In genomic region chr7:33789871-33790270, GRCh38 we compare ENCODE assay signal across 25 cellular contexts.
DNase-seq lines count a peak whose midpoint lies in the region; ATAC-seq lines count a peak whose summit lies in the region.
"Had no signal": no experiment of that assay in that cellular context is flagged by ENCODE, and none has a peak within 500 bp of the region (broad histone marks: within the 10 kb centered on the region; RNA-seq: fewer than 3 reads in every experiment).

No MANE protein-coding gene starts in this region.

- DNase-seq in ELR (ENCODE audit: low read depth), result peak; percentile 34
- DNase-seq in M059J (ENCODE audit: low read depth), result peak; percentile 22
- peak; percentile 35 for DNase-seq in dermis blood vessel endothelial cell
- no peak for DNase-seq in globus pallidus (ENCODE audit: low spot score)
- DNase-seq in stimulated activated CD4-positive, alpha-beta T cell treated with anti-CD3 and anti-CD28 coated beads, Interleukin-4, amount 100 ng/mL, for 24 hours, result no peak
- DNase-seq: activated CD4-positive, alpha-beta T cell treated with anti-CD3 and anti-CD28 coated beads for 1 hour; activated gamma-delta T cell; CD8-positive, alpha-beta T cell; DND-41; effector memory CD4-positive, alpha-beta T cell; gastrocnemius medialis; NCI-H1417 treated with DMSO at 0.1 percent for 48 hours; NCI-H2107; NCI-H446 treated with DMSO at 0.1 percent for 48 hours; OCI-M1; psoas muscle; SHP77 treated with DMSO at 0.1 percent for 48 hours; stimulated activated CD8-positive, alpha-beta memory T cell treated with anti-CD3 and anti-CD28 coated beads, Interleukin-4, amount 100 ng/mL, for 48 hours; trophoblast cell had no signal

- WGBS in mesodermal cell (ENCODE audit: insufficient coverage in 2 of 2), 2 experiments, result 89 to 91% methylated on average over 5 of the region's 6 CpGs

- H3K36me3 ChIP-seq in mesodermal cell (ENCODE audit: control insufficient read depth, insufficient read depth, low read length), result no peaks in the 10 kb centered on the region
- H3K36me3 ChIP-seq: esophagus muscularis mucosa, gastrocnemius medialis, neutrophil had no signal

- no peak overlapping the region for H3K4me3 ChIP-seq in mesodermal cell (ENCODE audit: extremely low read depth, insufficient read depth, low read length, poor library complexity, severe bottlenecking)
- H3K4me3 ChIP-seq: esophagus muscularis mucosa, gastrocnemius medialis, GM12878, psoas muscle had no signal

- H3K9me3 ChIP-seq in mesodermal cell (ENCODE audit: control insufficient read depth, low read length), result peaks cover 5% of the 10 kb centered on the region
- H3K9me3 ChIP-seq: esophagus muscularis mucosa, gastrocnemius medialis, neutrophil, psoas muscle had no signal

- peak overlapping the region; percentile 68 for H3K27ac ChIP-seq in mesodermal cell (ENCODE audit: low read depth, low read length, severe bottlenecking)
- H3K27ac ChIP-seq: esophagus muscularis mucosa, gastrocnemius medialis, neutrophil, psoas muscle had no signal

- ATAC-seq in GM18907 (IDR thresholded peaks at IDR 0.05; ENCODE audit: unreplicated experiment), result no peak
- ATAC-seq: CD8-positive, alpha-beta T cell; gastrocnemius medialis; GM12878; HCT116; psoas muscle had no signal

- H3K4me1 ChIP-seq in mesodermal cell (ENCODE audit: control insufficient read depth, insufficient read depth, low read length, poor library complexity, severe bottlenecking), result peaks cover 8% of the 10 kb centered on the region
- H3K4me1 ChIP-seq: esophagus muscularis mucosa, gastrocnemius medialis, psoas muscle had no signal

Comparison
In these comparisons a context has a peak if more than half of its experiments do, and no peak if none do; other contexts are left out.
1. DNase-seq: peak in ELR (single experiment), M059J (single experiment) and dermis blood vessel endothelial cell (single experiment); none in globus pallidus (single experiment) and stimulated activated CD4-positive, alpha-beta T cell treated with anti-CD3 and anti-CD28 coated beads, Interleukin-4, amount 100 ng/mL, for 24 hours (single experiment).